ENCODE assay signal across 9 cellular contexts in the genomic region with DNA sequence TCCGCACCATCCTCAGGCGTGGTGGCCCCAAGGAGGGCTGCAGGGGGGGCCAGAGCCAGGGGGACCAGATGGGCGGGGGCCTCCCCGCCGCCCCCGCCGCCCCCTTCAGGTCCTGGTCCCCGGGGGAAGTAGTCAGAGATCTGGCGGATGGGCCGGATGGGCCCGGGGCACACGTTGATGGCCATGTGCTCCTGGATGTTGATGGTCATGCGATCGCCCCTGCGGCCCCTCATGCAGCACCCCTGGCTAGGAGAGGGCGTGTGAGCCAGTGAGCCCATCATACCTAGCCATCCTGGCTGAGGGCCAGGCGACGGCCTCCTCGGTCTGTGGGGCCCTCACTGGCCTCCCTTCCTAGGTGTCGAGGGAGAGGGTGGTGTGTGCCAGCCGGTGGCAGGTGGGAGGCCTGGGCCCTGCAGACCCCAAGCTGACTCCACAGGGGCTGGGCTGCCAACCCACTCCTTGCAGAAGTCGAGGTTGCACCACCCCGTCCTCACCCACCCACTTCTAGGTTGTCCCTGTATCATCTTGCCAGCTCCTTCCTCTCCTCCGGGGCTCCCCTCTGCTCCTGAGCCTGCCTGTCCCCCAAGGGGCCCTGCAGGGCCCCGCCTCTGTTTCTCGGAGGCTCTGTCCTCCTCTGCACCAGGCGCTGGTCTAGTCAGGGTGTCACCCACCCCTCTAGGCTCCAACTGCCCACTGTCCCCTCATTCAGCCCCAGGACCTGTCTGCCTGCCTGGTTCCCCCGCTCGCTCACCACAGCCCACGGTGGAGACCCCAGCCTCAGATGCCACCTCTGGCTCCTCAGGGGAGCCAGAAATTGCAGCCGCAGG. TPM values are rescaled to one million over a fixed set of nuclear protein-coding genes. Genes with fewer than 3 reads are reported as not detected.
DNase-seq lines count a peak whose midpoint lies in the region; ATAC-seq, FAIRE-seq and TF ChIP-seq lines count a peak whose summit lies in the region.
"Had no signal": no experiment of that assay in that cellular context is flagged by ENCODE, and none has a peak within 500 bp of the region (broad histone marks: within the 10 kb centered on the region; RNA-seq: fewer than 3 reads in every experiment).

No MANE protein-coding gene starts in this region.

- H3K36me3 ChIP-seq in keratinocyte (ENCODE audit: control insufficient read depth in 2 of 2, extremely low read depth in 1 of 2, insufficient read depth in 2 of 2, low read length in 2 of 2) = peaks cover 0 to 1% of the 10 kb centered on the region in 2 experiments
- peaks cover 9% of the 10 kb centered on the region for H3K36me3 ChIP-seq in thymus (ENCODE audit: control insufficient read depth, insufficient read depth)

- H3K4me1 ChIP-seq in keratinocyte (ENCODE audit: control insufficient read depth, extremely low read depth, insufficient read depth, low read length) (peaks cover 3% of the 10 kb centered on the region), thymus (ENCODE audit: control insufficient read depth, insufficient read depth, low read length) (peaks cover 7% of the 10 kb centered on the region)

- H3K27ac ChIP-seq in keratinocyte (ENCODE audit: control insufficient read depth, insufficient read depth, low read length) (no peak overlapping the region), thymus (ENCODE audit: low read depth) (no peak overlapping the region)

- no peak overlapping the region for H2AFZ ChIP-seq in keratinocyte (ENCODE audit: control insufficient read depth, low read length)

- no peak for TF ChIP-seq CTCF in activated CD8-positive, alpha-beta T cell treated with anti-CD3 and anti-CD28 coated beads for 36 hours (IDR thresholded peaks at IDR 0.05)
- no peak for TF ChIP-seq CTCF in keratinocyte (optimal IDR thresholded peaks at IDR 0.05 in 1 of 3, IDR thresholded peaks at IDR 0.05 in 1 of 3, conservative IDR thresholded peaks at IDR 0.05 in 1 of 3; ENCODE audit: extremely low read depth in 1 of 3, insufficient read depth in 2 of 3, low read length in 3 of 3)

- peak overlapping the region; percentile 73 to 76 for H3K4me3 Mint-ChIP-seq in activated T-cell treated with anti-CD3 and anti-CD28 coated beads, Interleukin-2, amount 50 U/mL, for 72 hours
- H3K4me3 Mint-ChIP-seq in activated CD8-positive, alpha-beta T cell treated with anti-CD3 and anti-CD28 coated beads for 36 hours = peak overlapping the region; percentile 72

- no peak for DNase-seq in activated T-cell treated with anti-CD3 and anti-CD28 coated beads, Interleukin-2, amount 50 U/mL, for 72 hours
- DNase-seq in activated T-cell treated with anti-CD3 and anti-CD28 coated beads, Interleukin-2, amount 50 U/mL, for 48 hours = no peak
- no peak for DNase-seq in activated CD8-positive, alpha-beta T cell treated with anti-CD3 and anti-CD28 coated beads for 36 hours
- no peak for DNase-seq in keratinocyte (ENCODE audit: low read depth, low spot score)
- DNase-seq in SK-N-DZ (ENCODE audit: low spot score) = no peak
- DNase-seq: NCI-H2029 had no signal

- intact Hi-C loops in activated CD8-positive, alpha-beta T cell treated with anti-CD3 and anti-CD28 coated beads for 36 hours (cut with micrococcal nuclease) = no loop called here

- H3K36me3 Mint-ChIP-seq in activated T-cell treated with anti-CD3 and anti-CD28 coated beads, Interleukin-2, amount 50 U/mL, for 72 hours (ENCODE audit: insufficient read depth in 2 of 2) = peaks cover 2% of the 10 kb centered on the region in 2 donors
- peaks cover 2% of the 10 kb centered on the region for H3K36me3 Mint-ChIP-seq in activated CD8-positive, alpha-beta T cell treated with anti-CD3 and anti-CD28 coated beads for 36 hours (ENCODE audit: low read depth)

- H3K9me3 Mint-ChIP-seq in activated T-cell treated with anti-CD3 and anti-CD28 coated beads, Interleukin-2, amount 50 U/mL, for 72 hours = no peaks in the 10 kb centered on the region
- H3K9me3 Mint-ChIP-seq in activated CD8-positive, alpha-beta T cell treated with anti-CD3 and anti-CD28 coated beads for 36 hours = no peaks in the 10 kb centered on the region

- H3K27me3 ChIP-seq in keratinocyte (ENCODE audit: control insufficient read depth, extremely low read depth, insufficient read depth, low read length) = peaks cover 28% of the 10 kb centered on the region
- H3K27me3 ChIP-seq in thymus (ENCODE audit: control insufficient read depth, insufficient read depth) = peaks cover 29% of the 10 kb centered on the region

- POLR2A ChIA-PET in activated CD8-positive, alpha-beta T cell treated with anti-CD3 and anti-CD28 coated beads for 36 hours (lab: Charles Lee) = interaction anchor here (0.6 to 2.2 kb wide), 2 partner anchors 15 to 33 kb away, joined by 3 to 5 read pairs; partner anchors contain the start of genes HIRIP3 and INO80E

- no peaks in the 10 kb centered on the region for H3K9me3 ChIP-seq in keratinocyte (ENCODE audit: control insufficient read depth, low read depth, low read length)
- H3K9me3 ChIP-seq in thymus (ENCODE audit: control insufficient read depth) = peaks cover 1% of the 10 kb centered on the region

- dilution Hi-C loops in keratinocyte (cut with MboI; ENCODE audit: extremely low pct_ligation_motif_present, low sequenced_read_pairs) = no loop called here

- CTCF ChIA-PET in activated CD8-positive, alpha-beta T cell treated with anti-CD3 and anti-CD28 coated beads for 36 hours (lab: Charles Lee) = interaction anchor here (1.1 to 1.6 kb wide), 2 partner anchors 225 to 319 kb away, joined by 3 to 4 read pairs; no protein-coding TSS in a partner anchor

- peaks cover 12% of the 10 kb centered on the region for H3K4me1 Mint-ChIP-seq in activated T-cell treated with anti-CD3 and anti-CD28 coated beads, Interleukin-2, amount 50 U/mL, for 72 hours (ENCODE audit: low read depth)
- peaks cover 13% of the 10 kb centered on the region for H3K4me1 Mint-ChIP-seq in activated CD8-positive, alpha-beta T cell treated with anti-CD3 and anti-CD28 coated beads for 36 hours (ENCODE audit: low read depth)

- H3K27me3 Mint-ChIP-seq in activated T-cell treated with anti-CD3 and anti-CD28 coated beads, Interleukin-2, amount 50 U/mL, for 72 hours (ENCODE audit: low read depth) = peaks cover 7% of the 10 kb centered on the region
- peaks cover 18% of the 10 kb centered on the region for H3K27me3 Mint-ChIP-seq in activated CD8-positive, alpha-beta T cell treated with anti-CD3 and anti-CD28 coated beads for 36 hours

- H3K9ac ChIP-seq in keratinocyte (ENCODE audit: control insufficient read depth, extremely low read depth, insufficient read depth, low read length) = no peak overlapping the region

- no peaks in the 10 kb centered on the region for H3K9me1 ChIP-seq in keratinocyte (ENCODE audit: control insufficient read depth, extremely low read depth, insufficient read depth, low read length)

- H3K4me2 ChIP-seq in keratinocyte (ENCODE audit: control insufficient read depth, extremely low read depth, insufficient read depth, low read depth, low read length) = peak overlapping the region; percentile 48

- H3K4me3 ChIP-seq in keratinocyte (ENCODE audit: control insufficient read depth in 2 of 3, extremely low read depth in 1 of 3, insufficient read depth in 2 of 3, low read depth in 1 of 3, low read length in 3 of 3) (peak overlapping the region in 2 of 3 experiments; percentile 18 to 32), thymus (ENCODE audit: low read length) (peak overlapping the region; percentile 53)

- no peaks in the 10 kb centered on the region for H3K79me2 ChIP-seq in keratinocyte (ENCODE audit: control insufficient read depth, insufficient read depth, low read length)

- peak; percentile 12 to 21 for ATAC-seq in activated T-cell treated with anti-CD3 and anti-CD28 coated beads, Interleukin-2, amount 50 U/mL, for 72 hours (replicated peaks in 1 of 2)
- ATAC-seq in activated CD8-positive, alpha-beta T cell treated with anti-CD3 and anti-CD28 coated beads for 36 hours = peak; percentile 51
- ATAC-seq in HG03342 (IDR thresholded peaks at IDR 0.05; ENCODE audit: unreplicated experiment) (no peak), HG02623 (IDR thresholded peaks at IDR 0.05; ENCODE audit: unreplicated experiment) (no peak)

- no peaks in the 10 kb centered on the region for H4K20me1 ChIP-seq in keratinocyte (ENCODE audit: control insufficient read depth, extremely low read depth, insufficient read depth, low read length)

- no peak overlapping the region for H3K27ac Mint-ChIP-seq in activated T-cell treated with anti-CD3 and anti-CD28 coated beads, Interleukin-2, amount 50 U/mL, for 72 hours
- no peak overlapping the region for H3K27ac Mint-ChIP-seq in activated CD8-positive, alpha-beta T cell treated with anti-CD3 and anti-CD28 coated beads for 36 hours

- FAIRE-seq in keratinocyte (lab: Jason Lieb, UNC) = no peak

- WGBS in thymus = 35% methylated on average over 31 of the region's 31 CpGs

RNA-seq across cellular contexts. Expression of gene DOC2A, which starts 0.6 kb away (rescaled TPM):
- under 1 TPM in 1 of 2 donors, not detected in 1; 0.43 TPM for total RNA-seq in activated T-cell treated with anti-CD3 and anti-CD28 coated beads, Interleukin-2, amount 50 U/mL, for 72 hours
- total RNA-seq in activated CD8-positive, alpha-beta T cell treated with anti-CD3 and anti-CD28 coated beads for 36 hours = 1 to 10 TPM in 1 of 2 experiments, under 1 TPM in 1; 0.68 to 1.8 TPM
- polyA plus RNA-seq in keratinocyte (0.10 to 0.41 TPM (median 0.26 TPM) in 3 replicates), thymus (1.3 TPM)
- not detected for polyA plus RNA-seq in keratinocyte (2011; ENCODE audit: low read depth)
- polyA plus RNA-seq in keratinocyte (2011; cell fraction: cytosol; rRNA removed) = 0.06 and 0.17 TPM in 2 replicates
- 1.8 and 2.0 TPM in 2 replicates for polyA plus RNA-seq in keratinocyte (2011; cell fraction: nucleus; rRNA removed)
- 0.24 TPM in 1 of 2 replicates, not detected in the other for polyA plus RNA-seq in keratinocyte (2012; ENCODE audit: low replicate concordance)
- not detected in 3 replicates for polyA minus RNA-seq in keratinocyte
- not detected for polyA minus RNA-seq in keratinocyte (2011; cell fraction: cytosol; rRNA and poly(A)+ RNA removed)
- 0.31 and 0.53 TPM in 2 replicates for polyA minus RNA-seq in keratinocyte (2011; cell fraction: nucleus; rRNA and poly(A)+ RNA removed)
- polyA plus RNA-seq in SK-N-DZ (2014; cell fraction: cytosol; rRNA removed) = 24.7 and 29.6 TPM in 2 replicates
- 172 and 188 TPM in 2 replicates for polyA plus RNA-seq in SK-N-DZ (2014; cell fraction: nucleus; rRNA removed)

RNA-seq across cellular contexts. Expression of gene C16orf92, which starts 12.8 kb away (rescaled TPM):
- not detected for total RNA-seq in activated T-cell treated with anti-CD3 and anti-CD28 coated beads, Interleukin-2, amount 50 U/mL, for 72 hours
- not detected for total RNA-seq in activated CD8-positive, alpha-beta T cell treated with anti-CD3 and anti-CD28 coated beads for 36 hours
- polyA plus RNA-seq in keratinocyte (not detected in 3 replicates), thymus (not detected)
- polyA plus RNA-seq in keratinocyte (2011; ENCODE audit: low read depth) = not detected
- polyA plus RNA-seq in keratinocyte (2011; cell fraction: cytosol; rRNA removed) = not detected in 2 replicates
- polyA plus RNA-seq in keratinocyte (2011; cell fraction: nucleus; rRNA removed) = not detected in 2 replicates
- not detected in 2 replicates for polyA plus RNA-seq in keratinocyte (2012; ENCODE audit: low replicate concordance)
- polyA minus RNA-seq in keratinocyte = not detected in 3 replicates
- not detected for polyA minus RNA-seq in keratinocyte (2011; cell fraction: cytosol; rRNA and poly(A)+ RNA removed)
- polyA minus RNA-seq in keratinocyte (2011; cell fraction: nucleus; rRNA and poly(A)+ RNA removed) = not detected in 2 replicates
- not detected in 2 replicates for polyA plus RNA-seq in SK-N-DZ (2014; cell fraction: cytosol; rRNA removed)
- not detected in 2 replicates for polyA plus RNA-seq in SK-N-DZ (2014; cell fraction: nucleus; rRNA removed)

RNA-seq across cellular contexts. Expression of gene INO80E, which starts 14.2 kb away (rescaled TPM):
- 100 to 1,000 TPM in 1 of 2 donors, 10 to 100 TPM in 1; 98.5 to 116 TPM for total RNA-seq in activated T-cell treated with anti-CD3 and anti-CD28 coated beads, Interleukin-2, amount 50 U/mL, for 72 hours
- total RNA-seq in activated CD8-positive, alpha-beta T cell treated with anti-CD3 and anti-CD28 coated beads for 36 hours = 10 to 100 TPM; 75.9 to 79.1 TPM
- polyA plus RNA-seq in keratinocyte (20.1 to 28.3 TPM (median 26.7 TPM) in 3 replicates), thymus (84.5 TPM)
- 32.4 TPM for polyA plus RNA-seq in keratinocyte (2011; ENCODE audit: low read depth)
- polyA plus RNA-seq in keratinocyte (2011; cell fraction: cytosol; rRNA removed) = 10.1 and 17.5 TPM in 2 replicates
- polyA plus RNA-seq in keratinocyte (2011; cell fraction: nucleus; rRNA removed) = 33.9 and 47.9 TPM in 2 replicates
- 27.4 and 54.2 TPM in 2 replicates for polyA plus RNA-seq in keratinocyte (2012; ENCODE audit: low replicate concordance)
- 8.4 to 14.3 TPM (median 8.9 TPM) in 3 replicates for polyA minus RNA-seq in keratinocyte
- 19.0 TPM for polyA minus RNA-seq in keratinocyte (2011; cell fraction: cytosol; rRNA and poly(A)+ RNA removed)
- 8.1 and 8.5 TPM in 2 replicates for polyA minus RNA-seq in keratinocyte (2011; cell fraction: nucleus; rRNA and poly(A)+ RNA removed)
- 257 and 495 TPM in 2 replicates for polyA plus RNA-seq in SK-N-DZ (2014; cell fraction: cytosol; rRNA removed)
- 161 and 213 TPM in 2 replicates for polyA plus RNA-seq in SK-N-DZ (2014; cell fraction: nucleus; rRNA removed)

RNA-seq across cellular contexts. Expression of gene HIRIP3, which starts 14.8 kb away (rescaled TPM):
- total RNA-seq in activated T-cell treated with anti-CD3 and anti-CD28 coated beads, Interleukin-2, amount 50 U/mL, for 72 hours = 10 to 100 TPM; 38.8 to 45.8 TPM
- total RNA-seq in activated CD8-positive, alpha-beta T cell treated with anti-CD3 and anti-CD28 coated beads for 36 hours = 10 to 100 TPM; 35.2 to 36.4 TPM
- polyA plus RNA-seq in keratinocyte (4.1 to 4.8 TPM (median 4.6 TPM) in 3 replicates), thymus (14.8 TPM)
- 3.5 TPM for polyA plus RNA-seq in keratinocyte (2011; ENCODE audit: low read depth)
- polyA plus RNA-seq in keratinocyte (2011; cell fraction: cytosol; rRNA removed) = 3.5 and 5.4 TPM in 2 replicates
- polyA plus RNA-seq in keratinocyte (2011; cell fraction: nucleus; rRNA removed) = 3.0 and 5.2 TPM in 2 replicates
- 4.2 and 7.3 TPM in 2 replicates for polyA plus RNA-seq in keratinocyte (2012; ENCODE audit: low replicate concordance)
- 1.9 to 3.7 TPM (median 3.1 TPM) in 3 replicates for polyA minus RNA-seq in keratinocyte
- 6.1 TPM for polyA minus RNA-seq in keratinocyte (2011; cell fraction: cytosol; rRNA and poly(A)+ RNA removed)
- polyA minus RNA-seq in keratinocyte (2011; cell fraction: nucleus; rRNA and poly(A)+ RNA removed) = 3.0 and 3.3 TPM in 2 replicates
- polyA plus RNA-seq in SK-N-DZ (2014; cell fraction: cytosol; rRNA removed) = 44.1 and 45.0 TPM in 2 replicates
- 29.9 and 44.1 TPM in 2 replicates for polyA plus RNA-seq in SK-N-DZ (2014; cell fraction: nucleus; rRNA removed)

RNA-seq across cellular contexts. Expression of gene TLCD3B, which starts 20.9 kb away (rescaled TPM):
- 1 to 10 TPM; 4.5 to 6.9 TPM for total RNA-seq in activated T-cell treated with anti-CD3 and anti-CD28 coated beads, Interleukin-2, amount 50 U/mL, for 72 hours
- 1 to 10 TPM; 3.5 to 3.6 TPM for total RNA-seq in activated CD8-positive, alpha-beta T cell treated with anti-CD3 and anti-CD28 coated beads for 36 hours
- polyA plus RNA-seq in keratinocyte = 0.08 TPM in 1 of 3 replicates, not detected in the others
- not detected for polyA plus RNA-seq in keratinocyte (2011; ENCODE audit: low read depth)
- not detected in 2 replicates for polyA plus RNA-seq in keratinocyte (2011; cell fraction: cytosol; rRNA removed)
- polyA plus RNA-seq in keratinocyte (2011; cell fraction: nucleus; rRNA removed) = not detected in 2 replicates
- not detected in 2 replicates for polyA plus RNA-seq in keratinocyte (2012; ENCODE audit: low replicate concordance)
- polyA minus RNA-seq in keratinocyte = not detected in 3 replicates
- polyA minus RNA-seq in keratinocyte (2011; cell fraction: cytosol; rRNA and poly(A)+ RNA removed) = not detected
- not detected in 2 replicates for polyA minus RNA-seq in keratinocyte (2011; cell fraction: nucleus; rRNA and poly(A)+ RNA removed)
- polyA plus RNA-seq in thymus = 0.68 TPM
- 20.1 and 22.4 TPM in 2 replicates for polyA plus RNA-seq in SK-N-DZ (2014; cell fraction: cytosol; rRNA removed)
- polyA plus RNA-seq in SK-N-DZ (2014; cell fraction: nucleus; rRNA removed) = 46.9 and 66.3 TPM in 2 replicates

Comparison
In these comparisons a context has a peak if more than half of its experiments do, and no peak if none do; other contexts are left out.
1. ATAC-seq: peak in activated T-cell treated with anti-CD3 and anti-CD28 coated beads, Interleukin-2, amount 50 U/mL, for 72 hours (2 of 2) and activated CD8-positive, alpha-beta T cell treated with anti-CD3 and anti-CD28 coated beads for 36 hours (single experiment); none in HG03342 (single experiment) and HG02623 (single experiment).